25 cellular contexts compared by ENCODE assay signal in the genomic region with DNA sequence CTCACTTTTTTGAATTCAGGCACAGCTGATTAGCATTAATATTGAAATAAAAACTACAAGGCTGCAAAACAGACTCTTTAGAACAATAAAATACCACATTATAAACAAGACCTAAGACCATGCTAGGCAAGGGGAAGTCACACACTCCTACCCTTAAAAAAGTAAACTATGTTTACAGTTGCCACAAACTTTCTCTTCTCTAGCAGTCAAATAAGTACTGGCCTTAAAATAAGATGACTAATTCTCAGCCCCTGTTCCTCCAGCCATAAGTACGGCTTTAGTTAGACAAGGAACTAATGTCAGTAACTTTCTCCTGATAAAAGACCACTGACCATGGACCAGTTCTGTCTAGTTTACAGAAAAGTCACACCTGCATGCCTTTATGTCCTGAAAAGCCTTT. TPM values are rescaled to one million over a fixed set of nuclear protein-coding genes. Genes with fewer than 3 reads are reported as not detected.
DNase-seq lines count a peak whose midpoint lies in the region; ATAC-seq lines count a peak whose summit lies in the region.
"Had no signal": no experiment of that assay in that cellular context is flagged by ENCODE, and none has a peak within 500 bp of the region (broad histone marks: within the 10 kb centered on the region; RNA-seq: fewer than 3 reads in every experiment).

No MANE protein-coding gene starts in this region.

- no peak overlapping the region for H3K4me3 ChIP-seq in Karpas-422 (ENCODE audit: low read length)
- H3K4me3 ChIP-seq: colonic mucosa, lung, PC-9 had no signal

- no peaks in the 10 kb centered on the region for H3K9me2 ChIP-seq in Karpas-422 (replicated peaks; ENCODE audit: insufficient read depth, low read length)

- no peak overlapping the region for H2AFZ ChIP-seq in Karpas-422 (ENCODE audit: low read length)
- H2AFZ ChIP-seq: PC-9 had no signal

- no peaks in the 10 kb centered on the region for H3K4me1 ChIP-seq in Karpas-422 (ENCODE audit: low read length)
- H3K4me1 ChIP-seq: colonic mucosa had no signal

- H3K9me3 ChIP-seq in Karpas-422 (ENCODE audit: low read length): peaks cover 27% of the 10 kb centered on the region
- H3K9me3 ChIP-seq: colonic mucosa had no signal

- peak; percentile 26 for DNase-seq in Karpas-422
- no peak for DNase-seq in GOT3 (lab: John Stamatoyannopoulos, UW)
- no peak for DNase-seq in NCI-H1694 treated with DMSO at 0.1 percent for 48 hours (lab: John Stamatoyannopoulos, UW)
- no peak for DNase-seq in SKM-1 treated with dmso at 0.1 percent for 144 hours (lab: John Stamatoyannopoulos, UW; ENCODE audit: unreplicated experiment)
- DNase-seq in MV-4-11 (lab: John Stamatoyannopoulos, UW): no peak
- DNase-seq: ACHN; activated CD8-positive, alpha-beta T cell treated with anti-CD3 and anti-CD28 coated beads for 36 hours; activated gamma-delta T cell treated with Interleukin-2 at 50 U/mL for 16 hours; activated T-cell treated with anti-CD3 and anti-CD28 coated beads for 4 hours; C1 segment of cervical spinal cord; Calu3; colonic mucosa; NCI-H1105 treated with DMSO at 0.1 percent for 48 hours; NCI-H2081 treated with DMSO at 0.1 percent for 48 hours; NCI-H446 treated with DMSO at 0.1 percent for 48 hours; PC-9; SHP77; SW 1271 had no signal

- no peaks in the 10 kb centered on the region for H3K36me3 ChIP-seq in Karpas-422 (ENCODE audit: insufficient read depth, low read length)
- H3K36me3 ChIP-seq: colonic mucosa had no signal

- H4K20me1 ChIP-seq in Karpas-422 (ENCODE audit: insufficient read depth, low read depth, low read length): no peaks in the 10 kb centered on the region

- H3K9ac ChIP-seq in Karpas-422 (ENCODE audit: low read length): no peak overlapping the region

- no peak overlapping the region for H3K4me2 ChIP-seq in Karpas-422 (ENCODE audit: low read depth, low read length, poor library complexity, severe bottlenecking)
- H3K4me2 ChIP-seq: PC-9 had no signal

- H3K79me2 ChIP-seq in Karpas-422 (ENCODE audit: low read length): no peaks in the 10 kb centered on the region

- H3K27me3 ChIP-seq in Karpas-422 (ENCODE audit: low read length): no peaks in the 10 kb centered on the region
- H3K27me3 ChIP-seq: colonic mucosa had no signal

- ATAC-seq in GM18519 (IDR thresholded peaks at IDR 0.05; ENCODE audit: low FRiP score, unreplicated experiment) (peak; percentile 78), GM21528 (IDR thresholded peaks at IDR 0.05; ENCODE audit: low FRiP score, unreplicated experiment) (peak; percentile 67), HG02973 (IDR thresholded peaks at IDR 0.05; ENCODE audit: unreplicated experiment) (peak; percentile 87)
- ATAC-seq: activated CD8-positive, alpha-beta T cell treated with anti-CD3 and anti-CD28 coated beads for 36 hours had no signal

- H3K27ac ChIP-seq in Karpas-422 (ENCODE audit: low read length): no peak overlapping the region
- H3K27ac ChIP-seq: colonic mucosa, PC-9 had no signal

RNA-seq across cellular contexts. Expression of a gene that starts 19.5 kb away (rescaled TPM):
- total RNA-seq in Karpas-422 (2014; rRNA removed; shearing (Covaris generic); ENCODE audit: low replicate concordance): not detected in 2 replicates
- total RNA-seq: activated CD8-positive, alpha-beta T cell treated with anti-CD3 and anti-CD28 coated beads for 36 hours; Calu3; colonic mucosa; kidney epithelial cell; lung; PC-9; progenitor cell of endocrine pancreas; ureter had no signal

RNA-seq across cellular contexts. Expression of a gene that starts 44.6 kb away (rescaled TPM):
- not detected in 2 replicates for total RNA-seq in Karpas-422 (2014; rRNA removed; shearing (Covaris generic); ENCODE audit: low replicate concordance)
- total RNA-seq: activated CD8-positive, alpha-beta T cell treated with anti-CD3 and anti-CD28 coated beads for 36 hours; Calu3; colonic mucosa; kidney epithelial cell; lung; PC-9; progenitor cell of endocrine pancreas; ureter had no signal
